In genomic region chr1:37323486-37324377, GRCh38 we compare ENCODE assay signal across 9 cellular contexts.
DNase-seq lines count a peak whose midpoint lies in the region; ATAC-seq and TF ChIP-seq lines count a peak whose summit lies in the region.
"Had no signal": no experiment of that assay in that cellular context is flagged by ENCODE, and none has a peak within 500 bp of the region (broad histone marks: within the 10 kb centered on the region; RNA-seq: fewer than 3 reads in every experiment).

No MANE protein-coding gene starts in this region.

- H3K4me3 ChIP-seq in vagina: no peak overlapping the region

- H3K9me3 ChIP-seq in vagina: peaks cover 3% of the 10 kb centered on the region

- intact Hi-C loops in activated CD4-positive, alpha-beta memory T cell treated with anti-CD3 and anti-CD28 coated beads for 36 hours (cut with micrococcal nuclease): loop anchor here (5.0 kb wide), 1 partner anchor 806 kb away; no protein-coding TSS in a partner anchor
- intact Hi-C loops in vagina (cut with DNase I): no loop called here

- peaks cover 27% of the 10 kb centered on the region for H3K27me3 Mint-ChIP-seq in activated CD4-positive, alpha-beta memory T cell treated with anti-CD3 and anti-CD28 coated beads for 36 hours

- CTCF ChIA-PET in activated CD4-positive, alpha-beta memory T cell treated with anti-CD3 and anti-CD28 coated beads for 36 hours (lab: Charles Lee): interaction anchor here (0.6 to 3.2 kb wide), 11 partner anchors 9 to 1270 kb away, joined by 3 to 17 read pairs (median 4); no protein-coding TSS in a partner anchor

- ATAC-seq in left lobe of liver (peak; percentile 24), GM21619 (IDR thresholded peaks at IDR 0.05; ENCODE audit: unreplicated experiment) (no peak)
- ATAC-seq in activated CD4-positive, CD25-positive, alpha-beta regulatory T cell treated with anti-CD3 and anti-CD28 coated beads, Interleukin-2, amount 50 U/mL, for 24 hours: no peak

- no peak overlapping the region for H3K27ac ChIP-seq in vagina

- H3K36me3 ChIP-seq in vagina: no peaks in the 10 kb centered on the region

- no peaks in the 10 kb centered on the region for H3K4me1 Mint-ChIP-seq in activated CD4-positive, alpha-beta memory T cell treated with anti-CD3 and anti-CD28 coated beads for 36 hours (ENCODE audit: low read depth)

- H3K36me3 Mint-ChIP-seq in activated CD4-positive, alpha-beta memory T cell treated with anti-CD3 and anti-CD28 coated beads for 36 hours: no peaks in the 10 kb centered on the region
- H3K36me3 Mint-ChIP-seq: activated naive CD8-positive, alpha-beta T cell had no signal

- TF ChIP-seq CTCF in vagina (IDR thresholded peaks at IDR 0.05): peak in 1 of 3 experiments; percentile 10

- TF ChIP-seq POLR2A in vagina (IDR thresholded peaks at IDR 0.05): no peak

- DNase-seq in SIG-M5 treated with dmso at 0.1 percent for 504 hours (lab: John Stamatoyannopoulos, UW; ENCODE audit: unreplicated experiment) (peak; percentile 27), SIG-M5 (lab: John Stamatoyannopoulos, UW) (no peak), KG1 (lab: John Stamatoyannopoulos, UW) (peak; percentile 22), left lobe of liver (ENCODE audit: low spot score) (no peak), vagina (ENCODE audit: extremely low spot score in 2 of 2) (no peak)
- peak; percentile 45 for DNase-seq in activated CD4-positive, alpha-beta memory T cell treated with anti-CD3 and anti-CD28 coated beads for 36 hours

- no peak overlapping the region for H3K27ac Mint-ChIP-seq in activated CD4-positive, alpha-beta memory T cell treated with anti-CD3 and anti-CD28 coated beads for 36 hours
- H3K27ac Mint-ChIP-seq: activated naive CD8-positive, alpha-beta T cell had no signal

- no peak overlapping the region for H3K4me3 Mint-ChIP-seq in activated CD4-positive, alpha-beta memory T cell treated with anti-CD3 and anti-CD28 coated beads for 36 hours
- H3K4me3 Mint-ChIP-seq: activated naive CD8-positive, alpha-beta T cell had no signal

- POLR2A ChIA-PET in activated CD4-positive, alpha-beta memory T cell treated with anti-CD3 and anti-CD28 coated beads for 36 hours (lab: Charles Lee): no interaction called here

- no peaks in the 10 kb centered on the region for H3K4me1 ChIP-seq in vagina

- H3K27me3 ChIP-seq in vagina: no peaks in the 10 kb centered on the region

- H3K9me3 Mint-ChIP-seq in activated CD4-positive, alpha-beta memory T cell treated with anti-CD3 and anti-CD28 coated beads for 36 hours: peaks cover 3% of the 10 kb centered on the region

Comparison
In these comparisons a context has a peak if more than half of its experiments do, and no peak if none do; other contexts are left out.
1. DNase-seq: peak in SIG-M5 treated with dmso at 0.1 percent for 504 hours (single experiment), KG1 (single experiment) and activated CD4-positive, alpha-beta memory T cell treated with anti-CD3 and anti-CD28 coated beads for 36 hours (single experiment); none in SIG-M5 (single experiment), left lobe of liver (single experiment) and vagina (0 of 2).